Comparison of ENCODE assay signal across 21 cellular contexts in genomic region chr3:21073561-21073960, GRCh38.
"Had no signal": no experiment of that assay in that cellular context is flagged by ENCODE, and none has a peak within 500 bp of the region (broad histone marks: within the 10 kb centered on the region; RNA-seq: fewer than 3 reads in every experiment).

No MANE protein-coding gene starts in this region.

- H3K9me3 ChIP-seq: SJSA1 had no signal

- H3K36me3 ChIP-seq: SJSA1 had no signal

- H3K27me3 ChIP-seq: SJSA1 had no signal

- FAIRE-seq: RCC 7860 had no signal

- H3K4me1 ChIP-seq: SJSA1 had no signal

- H3K4me3 ChIP-seq: SJSA1, SK-N-MC had no signal

- H3K27ac ChIP-seq: SJSA1, SK-N-MC had no signal

- DNase-seq: KBM-7, MV-4-11, NCI-H1048, NCI-H1105, NCI-H1417, NCI-H1436 treated with DMSO at 0.1 percent for 48 hours, NCI-H1694, NCI-H187 treated with DMSO at 0.1 percent for 48 hours, NCI-H2029 treated with DMSO at 0.1 percent for 48 hours, NCI-H2227 treated with DMSO at 0.1 percent for 48 hours, NCI-H446, NCI-H510A, NCI-H524 treated with DMSO at 0.1 percent for 48 hours, NCI-H69, NCI-H774, Right ventricle myocardium superior, RPMI8226, SIG-M5 had no signal
